1 cellular context compared by ENCODE assay signal in the genomic region with DNA sequence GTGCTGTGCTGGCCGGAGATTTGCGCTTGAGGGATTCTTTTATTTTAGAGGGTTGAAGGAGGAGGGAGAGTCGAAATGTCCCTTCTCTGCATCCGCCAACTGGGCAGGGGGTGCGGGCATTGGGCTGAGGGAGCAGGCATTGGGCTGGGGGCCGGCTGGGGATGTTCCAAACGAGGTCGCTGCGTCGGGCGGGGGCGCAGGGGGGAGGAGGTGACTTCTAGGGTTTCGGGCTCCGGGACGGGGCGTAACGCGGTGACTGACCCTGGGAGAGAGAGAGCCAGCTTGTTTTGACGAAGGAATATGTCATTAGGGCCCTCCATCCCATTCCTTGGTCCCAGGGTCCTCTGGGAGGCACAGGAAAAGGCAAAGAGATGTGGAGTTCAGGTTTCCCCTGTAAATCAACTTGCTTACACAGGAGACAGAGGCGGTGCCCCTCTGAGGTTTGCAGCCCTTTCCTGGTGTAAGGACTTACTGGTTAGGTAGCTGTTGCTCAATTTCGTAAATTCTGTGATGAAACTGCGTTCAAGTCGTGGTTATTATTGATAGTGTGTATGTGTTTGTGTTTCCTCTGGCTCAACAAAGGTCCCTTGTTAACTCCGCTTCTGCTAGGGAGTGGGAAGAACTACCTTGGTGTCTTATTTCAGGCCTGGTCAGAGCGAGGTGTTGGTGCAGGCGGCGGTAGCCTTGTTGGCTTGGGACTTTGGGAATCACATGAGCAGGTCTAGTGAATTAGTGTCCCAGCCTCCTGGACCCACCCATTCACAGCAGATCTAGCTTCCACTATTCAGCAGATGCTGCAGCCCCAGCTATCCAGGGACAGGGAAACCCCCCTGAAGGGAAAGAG.
A peak's percentile ranks its signal among the peaks of the same experiment; 100 is the strongest.
TF ChIP-seq lines count a peak whose summit lies in the region.

No MANE protein-coding gene starts in this region.

TF ChIP-seq in WTC11, 78 proteins besides CTCF, POLR2A, EP300 and RAD21 (continued from another document):
- TF ChIP-seq, protein P1, sequence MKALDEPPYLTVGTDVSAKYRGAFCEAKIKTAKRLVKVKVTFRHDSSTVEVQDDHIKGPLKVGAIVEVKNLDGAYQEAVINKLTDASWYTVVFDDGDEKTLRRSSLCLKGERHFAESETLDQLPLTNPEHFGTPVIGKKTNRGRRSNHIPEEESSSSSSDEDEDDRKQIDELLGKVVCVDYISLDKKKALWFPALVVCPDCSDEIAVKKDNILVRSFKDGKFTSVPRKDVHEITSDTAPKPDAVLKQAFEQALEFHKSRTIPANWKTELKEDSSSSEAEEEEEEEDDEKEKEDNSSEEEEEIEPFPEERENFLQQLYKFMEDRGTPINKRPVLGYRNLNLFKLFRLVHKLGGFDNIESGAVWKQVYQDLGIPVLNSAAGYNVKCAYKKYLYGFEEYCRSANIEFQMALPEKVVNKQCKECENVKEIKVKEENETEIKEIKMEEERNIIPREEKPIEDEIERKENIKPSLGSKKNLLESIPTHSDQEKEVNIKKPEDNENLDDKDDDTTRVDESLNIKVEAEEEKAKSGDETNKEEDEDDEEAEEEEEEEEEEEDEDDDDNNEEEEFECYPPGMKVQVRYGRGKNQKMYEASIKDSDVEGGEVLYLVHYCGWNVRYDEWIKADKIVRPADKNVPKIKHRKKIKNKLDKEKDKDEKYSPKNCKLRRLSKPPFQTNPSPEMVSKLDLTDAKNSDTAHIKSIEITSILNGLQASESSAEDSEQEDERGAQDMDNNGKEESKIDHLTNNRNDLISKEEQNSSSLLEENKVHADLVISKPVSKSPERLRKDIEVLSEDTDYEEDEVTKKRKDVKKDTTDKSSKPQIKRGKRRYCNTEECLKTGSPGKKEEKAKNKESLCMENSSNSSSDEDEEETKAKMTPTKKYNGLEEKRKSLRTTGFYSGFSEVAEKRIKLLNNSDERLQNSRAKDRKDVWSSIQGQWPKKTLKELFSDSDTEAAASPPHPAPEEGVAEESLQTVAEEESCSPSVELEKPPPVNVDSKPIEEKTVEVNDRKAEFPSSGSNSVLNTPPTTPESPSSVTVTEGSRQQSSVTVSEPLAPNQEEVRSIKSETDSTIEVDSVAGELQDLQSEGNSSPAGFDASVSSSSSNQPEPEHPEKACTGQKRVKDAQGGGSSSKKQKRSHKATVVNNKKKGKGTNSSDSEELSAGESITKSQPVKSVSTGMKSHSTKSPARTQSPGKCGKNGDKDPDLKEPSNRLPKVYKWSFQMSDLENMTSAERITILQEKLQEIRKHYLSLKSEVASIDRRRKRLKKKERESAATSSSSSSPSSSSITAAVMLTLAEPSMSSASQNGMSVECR (CRISPR knock-in tag; IDR thresholded peaks at IDR 0.05; ENCODE audit: borderline replicate concordance): peak; percentile 64; the same call in 1 of the 2 replicates
